ENCODE assay signal across 8 cellular contexts in the genomic region with DNA sequence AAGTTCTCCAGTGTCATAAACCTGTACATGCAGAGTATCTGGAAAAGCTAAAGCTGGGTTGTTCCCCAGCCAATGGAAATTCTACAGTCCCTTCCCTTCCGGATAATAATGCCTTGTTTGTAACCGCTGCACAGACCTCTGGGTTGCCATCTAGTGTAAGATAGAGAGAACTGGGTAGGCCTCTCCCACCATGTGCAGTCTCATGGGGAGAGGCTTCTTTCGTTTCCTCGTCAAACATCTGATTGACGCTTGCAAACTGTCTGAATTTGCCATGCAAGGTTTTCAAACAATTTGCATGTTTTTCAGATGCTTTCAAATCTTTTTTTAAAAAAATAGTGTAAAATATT. TPM values are rescaled to one million over a fixed set of nuclear protein-coding genes. Genes with fewer than 3 reads are reported as not detected.
DNase-seq lines count a peak whose midpoint lies in the region; ATAC-seq, FAIRE-seq and TF ChIP-seq lines count a peak whose summit lies in the region.
"Not testable (repeated sequence)": the region's sequence is repeated elsewhere in the genome, so short reads cannot be mapped to it uniquely, and the experiment has no call there.

No MANE protein-coding gene starts in this region.

- not testable (repeated sequence) for H4K20me1 ChIP-seq in IMR-90 (ENCODE audit: insufficient read depth, low read length); astrocyte (ENCODE audit: insufficient read depth, low read length); HepG2 (ENCODE audit: insufficient read depth, low read length)

- H3K4me1 ChIP-seq in IMR-90 (ENCODE audit: control insufficient read depth, insufficient read depth, low read length); astrocyte (ENCODE audit: insufficient read depth, low read length); HepG2 (ENCODE audit: insufficient read depth, low read length); upper lobe of right lung: not testable (repeated sequence)

- not testable (repeated sequence) for H3K36me3 ChIP-seq in IMR-90 (ENCODE audit: control insufficient read depth, insufficient read depth, low read length); astrocyte (ENCODE audit: insufficient read depth, low read length); HepG2 (replicated peaks in 1 of 2; ENCODE audit: control insufficient read depth in 1 of 2, insufficient read depth in 2 of 2, low read length in 2 of 2); upper lobe of right lung

- not testable (repeated sequence) for H3K4me1 Mint-ChIP-seq in astrocyte (ENCODE audit: low read depth, unreplicated experiment)

- not testable (repeated sequence) for H2BK15ac ChIP-seq in IMR-90 (ENCODE audit: low read depth, low read length)

- H3K36me3 Mint-ChIP-seq in astrocyte (ENCODE audit: low read depth, unreplicated experiment), result not testable (repeated sequence)

- H2BK5ac ChIP-seq in IMR-90 (ENCODE audit: low read depth, low read length, poor library complexity, severe bottlenecking), result not testable (repeated sequence)

- not testable (repeated sequence) for H3K9me3 Mint-ChIP-seq in astrocyte (ENCODE audit: unreplicated experiment)

- not testable (repeated sequence) for H3K4me2 ChIP-seq in IMR-90 (ENCODE audit: low read depth, low read length); astrocyte (ENCODE audit: low read length); HepG2 (ENCODE audit: low read depth, low read length)

- not testable (repeated sequence) for H3K4ac ChIP-seq in IMR-90 (ENCODE audit: low read depth, low read length)

- not testable (repeated sequence) for H2BK120ac ChIP-seq in IMR-90 (ENCODE audit: low read depth, low read length)

- CTCF ChIA-PET in IMR-90 (lab: Yijun Ruan, JAX); HepG2 (lab: Yijun Ruan, JAX; ENCODE audit: low intra/inter-chr PET ratio, low total read pairs): not testable (repeated sequence)

- H4K8ac ChIP-seq in IMR-90 (ENCODE audit: low read depth in 2 of 2, low read length in 2 of 2), result not testable (repeated sequence)

- H3K27me3 ChIP-seq in IMR-90 (ENCODE audit: control insufficient read depth, insufficient read depth, low read length); astrocyte (ENCODE audit: insufficient read depth, low read length); HepG2 (ENCODE audit: control insufficient read depth in 1 of 2, insufficient read depth in 2 of 2, low read length in 2 of 2); upper lobe of right lung: not testable (repeated sequence)

- not testable (repeated sequence) for TF ChIP-seq CTCF in IMR-90 (conservative IDR thresholded peaks at IDR 0.05; ENCODE audit: low read depth, low read length); astrocyte (IDR thresholded peaks at IDR 0.05; ENCODE audit: insufficient read depth, low read depth, low read length); HepG2 (CRISPR knock-in tag; IDR thresholded peaks at IDR 0.05); upper lobe of right lung (IDR thresholded peaks at IDR 0.05)

- not testable (repeated sequence) for H2BK20ac ChIP-seq in IMR-90 (ENCODE audit: low read depth, low read length)

- H4K5ac ChIP-seq in IMR-90 (ENCODE audit: low read depth, low read length), result not testable (repeated sequence)

- not testable (repeated sequence) for H3K27me3 Mint-ChIP-seq in astrocyte (ENCODE audit: low read depth, unreplicated experiment)

- not testable (repeated sequence) for H3K23ac ChIP-seq in IMR-90 (ENCODE audit: low read depth, low read length)

- H3K79me2 ChIP-seq in astrocyte (ENCODE audit: insufficient read depth, low read length); HepG2 (ENCODE audit: insufficient read depth, low read length): not testable (repeated sequence)

- H2AK9ac ChIP-seq in IMR-90 (replicated peaks; ENCODE audit: low read depth, low read length, poor library complexity), result not testable (repeated sequence)

- not testable (repeated sequence) for TF ChIP-seq POLR2A in IMR-90 (IDR thresholded peaks at IDR 0.05; ENCODE audit: low read depth, low read length); HepG2 (IDR thresholded peaks at IDR 0.05; ENCODE audit: insufficient read depth in 1 of 2, low read depth in 2 of 2, low read length in 2 of 2)

- no CpG with 5 or more reads among the region's 5 CpGs for WGBS in IMR-90 (ENCODE audit: extremely low coverage in 2 of 2, insufficient read length in 1 of 2), 2 experiments
- WGBS in HepG2 (ENCODE audit: low lambda C conversion rate), result no CpG with 5 or more reads among the region's 5 CpGs

- dilution Hi-C loops in IMR-90 (cut with HindIII; ENCODE audit: low sequenced_read_pairs, unreplicated experiment), result not testable (repeated sequence)

- not testable (repeated sequence) for H2AFZ ChIP-seq in IMR-90 (replicated peaks; ENCODE audit: low read length, poor library complexity); astrocyte (ENCODE audit: low read depth, low read length); HepG2 (ENCODE audit: low read length)

- H3K4me3 Mint-ChIP-seq in astrocyte (ENCODE audit: unreplicated experiment), result not testable (repeated sequence)

- not testable (repeated sequence) for H3K9me3 ChIP-seq in IMR-90 (ENCODE audit: control insufficient read depth, insufficient read depth, low read length); astrocyte (ENCODE audit: insufficient read depth, low read depth, low read length); HepG2 (ENCODE audit: low read length); upper lobe of right lung

- ATAC-seq in GM18520 (IDR thresholded peaks at IDR 0.05; ENCODE audit: unreplicated experiment) (peak; percentile 83), GM19463 (IDR thresholded peaks at IDR 0.05; ENCODE audit: unreplicated experiment) (peak; percentile 91), HG02588 (IDR thresholded peaks at IDR 0.05; ENCODE audit: unreplicated experiment) (peak; percentile 87), HG03097 (IDR thresholded peaks at IDR 0.05; ENCODE audit: low FRiP score, unreplicated experiment) (peak; percentile 67), IMR-90 (ENCODE audit: low read depth) (peak; percentile 87), HepG2 (peak; percentile 98), upper lobe of right lung (peak; percentile 95)

- H3K9ac ChIP-seq in IMR-90 (ENCODE audit: low read depth, low read length); astrocyte (ENCODE audit: low read length); HepG2 (ENCODE audit: insufficient read depth, low read depth, low read length): not testable (repeated sequence)

- intact Hi-C loops in IMR-90 (cut with micrococcal nuclease); HepG2 (cut with micrococcal nuclease; ENCODE audit: unreplicated experiment); upper lobe of right lung (cut with DNase I): not testable (repeated sequence)

- in situ Hi-C loops in IMR-90 (cut with MboI; ENCODE audit: low sequenced_read_pairs); HepG2 (cut with HindIII; ENCODE audit: extremely low pct_ligation_motif_present, low pct_unique_long_range_greater_than_20kb): not testable (repeated sequence)

- not testable (repeated sequence) for H3K27ac ChIP-seq in IMR-90 (ENCODE audit: insufficient read depth, low read length); astrocyte (ENCODE audit: low read depth, low read length); HepG2 (ENCODE audit: extremely low read length, insufficient read depth, low read length); upper lobe of right lung

- not testable (repeated sequence) for H3K18ac ChIP-seq in IMR-90 (ENCODE audit: low read depth, low read length)

- not testable (repeated sequence) for H3K27ac Mint-ChIP-seq in astrocyte (ENCODE audit: unreplicated experiment)

- not testable (repeated sequence) for TF ChIP-seq EP300 in HepG2 (IDR thresholded peaks at IDR 0.05; ENCODE audit: low read depth in 2 of 2, low read length in 2 of 2); HepG2 (CRISPR knock-in tag; IDR thresholded peaks at IDR 0.05; ENCODE audit: borderline replicate concordance)

- not testable (repeated sequence) for H3K4me3 ChIP-seq in IMR-90 (ENCODE audit: insufficient read depth, low read depth, low read length); astrocyte (ENCODE audit: insufficient read depth, low read depth, low read length); HepG2 (replicated peaks in 1 of 3; ENCODE audit: insufficient read depth in 1 of 3, low read depth in 2 of 3, low read length in 3 of 3); upper lobe of right lung

- POLR2A ChIA-PET in IMR-90 (lab: Charles Lee; ENCODE audit: unreplicated experiment); HepG2 (lab: Yijun Ruan, JAX): not testable (repeated sequence)

- BruUV-seq in IMR-90 (replicated peaks; lab: Mats Ljungman, UMichigan), result TSS peak; percentile 63
- BruUV-seq in HepG2 (replicated peaks; lab: Mats Ljungman, UMichigan), result not testable (repeated sequence)

- H3K9me1 ChIP-seq in IMR-90 (ENCODE audit: insufficient read depth, low read length), result not testable (repeated sequence)

- H3K79me1 ChIP-seq in IMR-90 (ENCODE audit: low read depth in 1 of 2, low read length in 2 of 2), result not testable (repeated sequence)

- FAIRE-seq in astrocyte (lab: Jason Lieb, UNC) (peak; percentile 23), HepG2 (lab: Jason Lieb, UNC) (peak; percentile 94)

- H4K91ac ChIP-seq in IMR-90 (ENCODE audit: insufficient read depth, low read depth, low read length), result not testable (repeated sequence)

- DNase-seq in IMR-90; astrocyte (ENCODE audit: low read depth); HepG2 (ENCODE audit: low spot score); upper lobe of right lung: not testable (repeated sequence)

- H2AK5ac ChIP-seq in IMR-90 (ENCODE audit: low read depth, low read length), result not testable (repeated sequence)

- H3K56ac ChIP-seq in IMR-90 (ENCODE audit: extremely low read depth, insufficient read depth, low read length), result not testable (repeated sequence)

- not testable (repeated sequence) for TF ChIP-seq RAD21 in IMR-90 (IDR thresholded peaks at IDR 0.05; ENCODE audit: low read length); HepG2 (CRISPR knock-in tag; IDR thresholded peaks at IDR 0.05)

- H3K14ac ChIP-seq in IMR-90 (replicated peaks; ENCODE audit: low read depth, low read length), result not testable (repeated sequence)

RNA-seq across cellular contexts. Expression of a gene that starts 0.7 kb away (rescaled TPM):
- total RNA-seq in IMR-90 (2012; rRNA removed) (19.9 and 28.6 TPM in 2 replicates), astrocyte (0.79 and 1.2 TPM in 2 replicates), HepG2 (2016; rRNA removed; fragmentation: Illumina TruSeq; extraction: Trizol) (3.3 and 3.6 TPM in 2 replicates), upper lobe of right lung (1.8 TPM)
- polyA plus RNA-seq in IMR-90 (2012; rRNA removed) (9.5 and 10.6 TPM in 2 replicates), HepG2 (2011; rRNA removed) (17.8 and 24.5 TPM in 2 replicates)
- 3.1 and 5.0 TPM in 2 replicates for polyA plus RNA-seq in IMR-90 (2012; cell fraction: cytosol; rRNA removed)
- 0.39 and 9.2 TPM in 2 replicates for polyA plus RNA-seq in IMR-90 (2012; cell fraction: nucleus; rRNA removed; ENCODE audit: low replicate concordance)
- 4.4 and 6.2 TPM in 2 replicates for total RNA-seq in HepG2 (2016; cell fraction: cytosol; rRNA removed; fragmentation: Illumina TruSeq; extraction: Trizol; ENCODE audit: low read depth)
- 4.9 and 5.1 TPM in 2 replicates for total RNA-seq in HepG2 (2016; cell fraction: insoluble cytoplasmic fraction; rRNA removed; fragmentation: Illumina TruSeq; extraction: Trizol)
- total RNA-seq in HepG2 (2016; cell fraction: membrane; rRNA removed; fragmentation: Illumina TruSeq; extraction: Trizol), result 2.7 and 6.5 TPM in 2 replicates
- total RNA-seq in HepG2 (2016; cell fraction: nucleus; rRNA removed; fragmentation: Illumina TruSeq; extraction: Trizol), result 0.53 and 3.4 TPM in 2 replicates
- polyA plus RNA-seq in HepG2 (2011; cell fraction: cytosol; rRNA removed), result 15.1 and 22.5 TPM in 2 replicates
- polyA plus RNA-seq in HepG2 (2011; cell fraction: nucleus; rRNA removed), result 3.0 and 4.0 TPM in 2 replicates
- 1.7 TPM in 1 of 2 replicates, not detected in the other for polyA plus RNA-seq in HepG2 (2012)
- 5.9 and 8.8 TPM in 2 replicates for polyA plus RNA-seq in HepG2 (2016; cell fraction: cytosol; fragmentation: Illumina TruSeq; extraction: Trizol; ENCODE audit: low read depth)
- polyA plus RNA-seq in HepG2 (2016; cell fraction: insoluble cytoplasmic fraction; fragmentation: Illumina TruSeq; extraction: Trizol; ENCODE audit: low read depth), result 2.6 and 3.6 TPM in 2 replicates
- 1.2 and 2.1 TPM in 2 replicates for polyA plus RNA-seq in HepG2 (2016; cell fraction: membrane; fragmentation: Illumina TruSeq; extraction: Trizol; ENCODE audit: low read depth)
- 2.0 and 2.4 TPM in 2 replicates for polyA plus RNA-seq in HepG2 (2016; cell fraction: nucleus; fragmentation: Illumina TruSeq; extraction: Trizol; ENCODE audit: insufficient read depth, low read depth)
- polyA minus RNA-seq in HepG2 (2011; rRNA and poly(A)+ RNA removed; ENCODE audit: low replicate concordance), result 4.2 and 11.8 TPM in 2 replicates
- polyA minus RNA-seq in HepG2 (2011; cell fraction: cytosol; rRNA and poly(A)+ RNA removed), result 0.97 TPM in 1 of 2 replicates, not detected in the other
- polyA minus RNA-seq in HepG2 (2011; cell fraction: nucleus; rRNA and poly(A)+ RNA removed), result 1.0 and 1.2 TPM in 2 replicates
